9 cellular contexts compared by ENCODE assay signal in genomic region chr6:117496383-117496990, GRCh38. TPM values are rescaled to one million over a fixed set of nuclear protein-coding genes. Genes with fewer than 3 reads are reported as not detected.
A peak's percentile ranks its signal among the peaks of the same experiment; 100 is the strongest.
DNase-seq lines count a peak whose midpoint lies in the region; ATAC-seq and TF ChIP-seq lines count a peak whose summit lies in the region.
"Had no signal": no experiment of that assay in that cellular context is flagged by ENCODE, and none has a peak within 500 bp of the region (broad histone marks: within the 10 kb centered on the region; RNA-seq: fewer than 3 reads in every experiment).

No MANE protein-coding gene starts in this region.

- H3K4me3 ChIP-seq in mammary epithelial cell (replicated peaks in 1 of 3; ENCODE audit: insufficient read depth in 1 of 3, low read depth in 2 of 3, low read length in 3 of 3) (peak overlapping the region in 2 of 3 experiments; percentile 9 to 28), gastrocnemius medialis (no peak overlapping the region)
- H3K4me3 ChIP-seq: dorsolateral prefrontal cortex had no signal

- in situ Hi-C loops in mammary epithelial cell (cut with MboI; ENCODE audit: low sequenced_read_pairs in 2 of 2): no loop called here
- in situ Hi-C loops in gastrocnemius medialis (cut with MboI; ENCODE audit: low sequenced_read_pairs in 4 of 4): no loop called here

- BruUV-seq in mammary epithelial cell (replicated peaks; lab: Mats Ljungman, UMichigan): no TSS peak

- peak overlapping the region; percentile 86 for H3K4me2 ChIP-seq in mammary epithelial cell (ENCODE audit: insufficient read depth, low read depth, low read length)

- 13% methylated on average over 1 of the region's 1 CpG for WGBS in mammary epithelial cell (ENCODE audit: low coverage, missing lambda C conversion rate)

- peak; percentile 65 for ATAC-seq in GM18907 (IDR thresholded peaks at IDR 0.05; ENCODE audit: unreplicated experiment)
- peak; percentile 46 for ATAC-seq in HG02885 (IDR thresholded peaks at IDR 0.05; ENCODE audit: poor library complexity, unreplicated experiment)
- ATAC-seq in gastrocnemius medialis: no peak
- ATAC-seq: activated CD8-positive, alpha-beta memory T cell treated with anti-CD3 and anti-CD28 coated beads, Interleukin-2, amount 10 ng/mL, durations not matched to agents 7 days and 5 days had no signal

- no peaks in the 10 kb centered on the region for H3K9me3 Mint-ChIP-seq in activated naive CD8-positive, alpha-beta T cell treated with anti-CD3 and anti-CD28 coated beads for 36 hours

- H3K9me3 ChIP-seq in mammary epithelial cell (replicated peaks; ENCODE audit: insufficient read depth, low read length) (no peaks in the 10 kb centered on the region), gastrocnemius medialis (no peaks in the 10 kb centered on the region)

- no peak for TF ChIP-seq POLR2A in gastrocnemius medialis (IDR thresholded peaks at IDR 0.05)

- DNase-seq in mammary epithelial cell (peak; percentile 96), gastrocnemius medialis (no peak), germinal center (ENCODE audit: low spot score) (no peak), activated gamma-delta T cell treated with Interleukin-2 at 50 U/mL for 16 hours (no peak)
- DNase-seq in activated naive CD8-positive, alpha-beta T cell treated with anti-CD3 and anti-CD28 coated beads for 36 hours: no peak
- DNase-seq: activated CD8-positive, alpha-beta memory T cell treated with anti-CD3 and anti-CD28 coated beads, Interleukin-2, amount 10 ng/mL, durations not matched to agents 7 days and 5 days; dorsolateral prefrontal cortex had no signal

- CTCF ChIA-PET in mammary epithelial cell (lab: Charles Lee; ENCODE audit: low non-redundant PET): interaction anchor here (0.7 kb wide), 1 partner anchor 14 kb away, joined by 3 read pairs; no protein-coding TSS in a partner anchor

- peaks cover 16% of the 10 kb centered on the region for H3K4me1 Mint-ChIP-seq in activated naive CD8-positive, alpha-beta T cell treated with anti-CD3 and anti-CD28 coated beads for 36 hours

- H3K27ac Mint-ChIP-seq in activated naive CD8-positive, alpha-beta T cell treated with anti-CD3 and anti-CD28 coated beads for 36 hours: no peak overlapping the region
- H3K27ac Mint-ChIP-seq: activated CD8-positive, alpha-beta memory T cell treated with anti-CD3 and anti-CD28 coated beads, Interleukin-2, amount 10 ng/mL, durations not matched to agents 7 days and 5 days had no signal

- H3K27ac ChIP-seq in mammary epithelial cell (ENCODE audit: insufficient read depth, low read depth, low read length) (peak overlapping the region; percentile 95), gastrocnemius medialis (peak overlapping the region in 3 of 4 donors; percentile 37 to 55 (median 52))
- H3K27ac ChIP-seq: dorsolateral prefrontal cortex had no signal

- H4K20me1 ChIP-seq in mammary epithelial cell (ENCODE audit: insufficient read depth, low read length): no peaks in the 10 kb centered on the region

- H2AFZ ChIP-seq in mammary epithelial cell (ENCODE audit: low read depth, low read length): no peak overlapping the region

- H3K27me3 ChIP-seq in mammary epithelial cell (ENCODE audit: insufficient read depth, low read length) (no peaks in the 10 kb centered on the region), gastrocnemius medialis (no peaks in the 10 kb centered on the region)
- H3K27me3 ChIP-seq: dorsolateral prefrontal cortex had no signal

- H3K27me3 Mint-ChIP-seq in activated naive CD8-positive, alpha-beta T cell treated with anti-CD3 and anti-CD28 coated beads for 36 hours: peaks cover 3% of the 10 kb centered on the region

- TF ChIP-seq CTCF in mammary epithelial cell (conservative IDR thresholded peaks at IDR 0.05 in 1 of 2, IDR thresholded peaks at IDR 0.05 in 1 of 2; ENCODE audit: extremely low read depth in 1 of 2, insufficient read depth in 1 of 2, low read depth in 1 of 2, low read length in 2 of 2) (no peak), gastrocnemius medialis (IDR thresholded peaks at IDR 0.05 in 4 of 5, conservative IDR thresholded peaks at IDR 0.05 in 1 of 5) (no peak)

- H3K36me3 ChIP-seq in mammary epithelial cell (ENCODE audit: insufficient read depth, low read length): no peaks in the 10 kb centered on the region
- H3K36me3 ChIP-seq in gastrocnemius medialis: no peaks in the 10 kb centered on the region

- peaks cover 91% of the 10 kb centered on the region for H3K79me2 ChIP-seq in mammary epithelial cell (ENCODE audit: insufficient read depth, low read length)

- intact Hi-C loops in mammary epithelial cell (cut with micrococcal nuclease) (loop anchor here (1.0 to 2.0 kb wide), 2 partner anchors 13 to 56 kb away; no protein-coding TSS in a partner anchor), gastrocnemius medialis (cut with DNase I; ENCODE audit: low total_unique reads) (no loop called here)

- dilution Hi-C loops in mammary epithelial cell (cut with HindIII; ENCODE audit: low sequenced_read_pairs): no loop called here

- H3K4me1 ChIP-seq in mammary epithelial cell (ENCODE audit: insufficient read depth, low read length): peaks cover 57% of the 10 kb centered on the region
- peaks cover 8 to 25% of the 10 kb centered on the region in 2 donors for H3K4me1 ChIP-seq in gastrocnemius medialis

- no peak overlapping the region for H3K4me3 Mint-ChIP-seq in activated naive CD8-positive, alpha-beta T cell treated with anti-CD3 and anti-CD28 coated beads for 36 hours
- H3K4me3 Mint-ChIP-seq: activated CD8-positive, alpha-beta memory T cell treated with anti-CD3 and anti-CD28 coated beads, Interleukin-2, amount 10 ng/mL, durations not matched to agents 7 days and 5 days had no signal

- peak overlapping the region; percentile 74 for H3K9ac ChIP-seq in mammary epithelial cell (ENCODE audit: insufficient read depth, low read length)

- no peaks in the 10 kb centered on the region for H3K36me3 Mint-ChIP-seq in activated naive CD8-positive, alpha-beta T cell treated with anti-CD3 and anti-CD28 coated beads for 36 hours
- H3K36me3 Mint-ChIP-seq: activated CD8-positive, alpha-beta memory T cell treated with anti-CD3 and anti-CD28 coated beads, Interleukin-2, amount 10 ng/mL, durations not matched to agents 7 days and 5 days had no signal

RNA-seq across cellular contexts. Expression of gene DCBLD1, which starts 14.0 kb away (rescaled TPM):
- 10 to 100 TPM; 34.6 to 84.0 TPM for total RNA-seq in mammary epithelial cell
- 30.9 TPM for polyA plus RNA-seq in mammary epithelial cell
- polyA minus RNA-seq in mammary epithelial cell: 37.9 TPM
- total RNA-seq in gastrocnemius medialis: 1 to 10 TPM; 4.3 to 8.1 (median 5.2) TPM
- 1 to 10 TPM; 1.9 to 2.4 TPM for total RNA-seq in activated naive CD8-positive, alpha-beta T cell treated with anti-CD3 and anti-CD28 coated beads for 36 hours

Comparison
In these comparisons a context has a peak if more than half of its experiments do, and no peak if none do; other contexts are left out.
1. ATAC-seq: peak in GM18907 (single experiment) and HG02885 (single experiment); none in gastrocnemius medialis (0 of 2).
2. H3K4me3 ChIP-seq: peak in mammary epithelial cell (2 of 3); none in gastrocnemius medialis (0 of 4).